In the genomic region with DNA sequence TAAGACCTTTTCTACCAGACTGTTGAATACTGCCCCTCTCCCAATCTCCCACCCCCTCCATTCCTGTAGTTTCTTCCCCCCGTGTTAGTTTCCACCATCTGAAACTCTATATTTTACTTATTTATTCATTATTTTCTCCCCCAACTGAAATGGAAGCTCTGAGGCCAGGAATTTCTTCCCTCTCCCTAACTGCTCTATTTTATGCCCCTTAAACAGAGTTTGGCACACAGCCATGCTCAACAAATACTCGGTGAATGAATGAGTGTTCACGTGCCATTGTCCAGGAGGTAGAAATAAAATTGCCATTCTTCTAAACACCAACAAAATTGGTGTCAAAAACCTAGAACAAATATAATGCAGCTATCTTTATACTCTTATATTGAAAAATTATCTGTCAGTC, we compare ENCODE assay signal across 1 cellular context.
TF ChIP-seq lines count a peak whose summit lies in the region.

No MANE protein-coding gene starts in this region.

TF ChIP-seq in endothelial cell of umbilical vein, 7 proteins besides CTCF, POLR2A, EP300 and RAD21:
- no peak for TF ChIP-seq GATA2 (IDR thresholded peaks at IDR 0.05; ENCODE audit: insufficient read depth, insufficient read length, low read depth, low read length)
- no peak for TF ChIP-seq POLR2AphosphoS5 (IDR thresholded peaks at IDR 0.05; ENCODE audit: insufficient read depth, low read depth, low read length)
- no peak for TF ChIP-seq EZH2 (IDR thresholded peaks at IDR 0.05; ENCODE audit: borderline replicate concordance, low read depth, low read length, severe bottlenecking)
- TF ChIP-seq FOS (IDR thresholded peaks at IDR 0.05; ENCODE audit: borderline replicate concordance, insufficient read depth, low read length): no peak
- TF ChIP-seq JUN (IDR thresholded peaks at IDR 0.05; ENCODE audit: borderline replicate concordance, insufficient read depth, insufficient read length, low read depth): no peak
- no peak for TF ChIP-seq MAX (IDR thresholded peaks at IDR 0.05; ENCODE audit: insufficient read depth, insufficient read length)
- no peak for TF ChIP-seq MYC (IDR thresholded peaks at IDR 0.05; ENCODE audit: low read depth, low read length)
